In genomic region chr7:41326616-41327015, GRCh38 we compare ENCODE assay signal across 28 cellular contexts.
"Had no signal": no experiment of that assay in that cellular context is flagged by ENCODE, and none has a peak within 500 bp of the region (broad histone marks: within the 10 kb centered on the region; RNA-seq: fewer than 3 reads in every experiment).

No MANE protein-coding gene starts in this region.

- H3K9ac ChIP-seq: neural progenitor cell, parathyroid adenoma had no signal

- H3K4me1 ChIP-seq: neural progenitor cell, parathyroid adenoma, psoas muscle, right lobe of liver, sigmoid colon, spleen, suprapubic skin, testis, tibial artery, transverse colon, upper lobe of right lung, vagina had no signal

- H3K79me2 ChIP-seq: parathyroid adenoma had no signal

- H2AFZ ChIP-seq: neural progenitor cell, parathyroid adenoma had no signal

- H3K27ac ChIP-seq: neural progenitor cell, ovary, parathyroid adenoma, psoas muscle, right lobe of liver, sigmoid colon, spleen, suprapubic skin, testis, tibial artery, transverse colon, upper lobe of right lung, vagina had no signal

- H3K4me3 ChIP-seq: neural progenitor cell, ovary, psoas muscle, right lobe of liver, sigmoid colon, spleen, suprapubic skin, testis, tibial artery, transverse colon, upper lobe of right lung, vagina had no signal

- H3K9me3 ChIP-seq: ovary, psoas muscle, right lobe of liver, sigmoid colon, spleen, suprapubic skin, testis, tibial artery, transverse colon, upper lobe of right lung, vagina had no signal

- DNase-seq: natural killer cell; occipital lobe; ovary; posterior cingulate gyrus; psoas muscle; right cardiac atrium; right lobe of liver; sigmoid colon; small intestine; spleen; stimulated activated CD4-positive, alpha-beta T cell treated with anti-CD3 and anti-CD28 coated beads, Interleukin-12 subunit alpha, Interleukin-12 subunit beta, amount 100 ng/mL, for 4 hours; stimulated activated CD4-positive, alpha-beta T cell treated with anti-CD3 and anti-CD28 coated beads, Interleukin-1b, Interleukin-23, amount 100 ng/mL, for 48 hours; stimulated activated CD4-positive, alpha-beta T cell treated with anti-CD3 and anti-CD28 coated beads, Interleukin-4, amount 100 ng/mL, for 1 hour; stimulated activated CD4-positive, alpha-beta T cell treated with anti-CD3 and anti-CD28 coated beads, Interleukin-4, amount 100 ng/mL, for 4 hours; stimulated activated CD8-positive, alpha-beta memory T cell treated with anti-CD3 and anti-CD28 coated beads, Interleukin-4, amount 100 ng/mL, for 48 hours; stimulated activated naive CD4-positive, alpha-beta T cell; stimulated activated naive CD8-positive, alpha-beta T cell treated with anti-CD3 and anti-CD28 coated beads, Interleukin-15, amount 100 ng/mL, for 72 hours; stimulated activated naive CD8-positive, alpha-beta T cell treated with anti-CD3 and anti-CD28 coated beads, Interleukin-15, Interleukin-2, amounts not matched to agents 100 U/mL and 50 U/mL, for 24 hours; substantia nigra; testis; tibial artery; transverse colon; upper lobe of right lung had no signal

- FAIRE-seq: small intestine had no signal

- H3K36me3 ChIP-seq: neural progenitor cell, ovary, right lobe of liver, sigmoid colon, spleen, suprapubic skin, tibial artery, transverse colon, upper lobe of right lung, vagina had no signal

- H3K4me2 ChIP-seq: neural progenitor cell had no signal

- H3K27me3 ChIP-seq: neural progenitor cell, ovary, right lobe of liver, sigmoid colon, spleen, suprapubic skin, testis, tibial artery, transverse colon, upper lobe of right lung, vagina had no signal

- ATAC-seq: natural killer cell; psoas muscle; right cardiac atrium; right lobe of liver; stimulated activated memory B cell treated with anti-CD40 and anti-IgM and Interleukin-4, amounts not matched to agents 10 μg/mL and 1 μg/mL and 100 μg/mL, for 72 hours; stimulated activated naive CD8-positive, alpha-beta T cell treated with anti-CD3 and anti-CD28 coated beads, Interleukin-15, amount 100 ng/mL, for 72 hours; stimulated activated naive CD8-positive, alpha-beta T cell treated with anti-CD3 and anti-CD28 coated beads, Interleukin-15, Interleukin-2, amounts not matched to agents 100 U/mL and 50 U/mL, for 24 hours; upper lobe of right lung had no signal
